18 cellular contexts compared by ENCODE assay signal in the genomic region with DNA sequence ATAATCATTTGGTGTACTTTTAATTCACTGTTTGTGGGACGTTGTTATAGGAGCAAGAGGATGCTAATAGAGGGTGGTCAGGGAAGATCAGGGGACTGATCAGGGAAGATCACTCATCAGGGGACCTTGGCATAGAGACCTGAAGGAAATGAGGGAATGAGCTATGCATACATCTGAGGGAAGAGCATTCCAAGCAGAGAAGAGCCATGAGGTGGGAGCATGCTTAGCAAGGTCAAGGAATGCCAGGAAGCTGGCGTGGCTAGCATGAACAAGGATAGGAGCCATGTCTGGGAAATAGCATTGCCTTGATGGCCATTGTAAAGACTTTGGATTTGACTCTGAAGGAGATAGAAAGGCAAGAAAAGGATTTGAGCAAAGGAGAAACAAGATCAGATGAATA. TPM values are rescaled to one million over a fixed set of nuclear protein-coding genes. Genes with fewer than 3 reads are reported as not detected.
DNase-seq lines count a peak whose midpoint lies in the region; ATAC-seq and TF ChIP-seq lines count a peak whose summit lies in the region.
"Had no signal": no experiment of that assay in that cellular context is flagged by ENCODE, and none has a peak within 500 bp of the region (broad histone marks: within the 10 kb centered on the region; RNA-seq: fewer than 3 reads in every experiment).

No MANE protein-coding gene starts in this region.

- peaks cover 19% of the 10 kb centered on the region for H3K4me1 Mint-ChIP-seq in neural crest cell
- peaks cover 20% of the 10 kb centered on the region for H3K4me1 Mint-ChIP-seq in stimulated activated memory B cell treated with anti-CD40 and anti-IgM and Interleukin-4, amounts not matched to agents 10 μg/mL and 1 μg/mL and 100 μg/mL, for 72 hours
- peaks cover 36% of the 10 kb centered on the region for H3K4me1 Mint-ChIP-seq in activated CD8-positive, alpha-beta T cell treated with anti-CD3 and anti-CD28 coated beads, Interleukin-2, amount 10 ng/mL, durations not matched to agents 7 days and 5 days (ENCODE audit: low read depth)

- ATAC-seq in stimulated activated memory B cell treated with anti-CD40 and anti-IgM and Interleukin-4, amounts not matched to agents 10 μg/mL and 1 μg/mL and 100 μg/mL, for 72 hours, result no peak
- no peak for ATAC-seq in activated CD8-positive, alpha-beta T cell treated with anti-CD3 and anti-CD28 coated beads, Interleukin-2, amount 10 ng/mL, durations not matched to agents 7 days and 5 days
- ATAC-seq: GM12878, GM23338, HCT116 had no signal

- H3K4me1 ChIP-seq in HEK293 (ENCODE audit: control insufficient read depth, insufficient read depth, low read length), result peaks cover 13% of the 10 kb centered on the region

- peak overlapping the region; percentile 0 for H3K4me3 Mint-ChIP-seq in neural crest cell
- no peak overlapping the region for H3K4me3 Mint-ChIP-seq in stimulated activated memory B cell treated with anti-CD40 and anti-IgM and Interleukin-4, amounts not matched to agents 10 μg/mL and 1 μg/mL and 100 μg/mL, for 72 hours
- H3K4me3 Mint-ChIP-seq in activated CD8-positive, alpha-beta T cell treated with anti-CD3 and anti-CD28 coated beads, Interleukin-2, amount 10 ng/mL, durations not matched to agents 7 days and 5 days, result no peak overlapping the region
- H3K4me3 Mint-ChIP-seq: CD4-positive, alpha-beta memory T cell; GM23338; H9; HFFc6 had no signal

- H3K27ac Mint-ChIP-seq in neural crest cell (ENCODE audit: unreplicated experiment), result no peak overlapping the region
- H3K27ac Mint-ChIP-seq in stimulated activated memory B cell treated with anti-CD40 and anti-IgM and Interleukin-4, amounts not matched to agents 10 μg/mL and 1 μg/mL and 100 μg/mL, for 72 hours, result peak overlapping the region; percentile 12
- H3K27ac Mint-ChIP-seq in activated CD8-positive, alpha-beta T cell treated with anti-CD3 and anti-CD28 coated beads, Interleukin-2, amount 10 ng/mL, durations not matched to agents 7 days and 5 days, result no peak overlapping the region
- H3K27ac Mint-ChIP-seq: GM23338, H9, HFFc6 had no signal

- TF ChIP-seq CTCF in HEK293 (tag by site-specific recombination; IDR thresholded peaks at IDR 0.05) (no peak), neural crest cell (conservative IDR thresholded peaks at IDR 0.05) (no peak)

- H3K27me3 Mint-ChIP-seq in neural crest cell (ENCODE audit: low read depth), result no peaks in the 10 kb centered on the region
- no peaks in the 10 kb centered on the region for H3K27me3 Mint-ChIP-seq in stimulated activated memory B cell treated with anti-CD40 and anti-IgM and Interleukin-4, amounts not matched to agents 10 μg/mL and 1 μg/mL and 100 μg/mL, for 72 hours
- H3K27me3 Mint-ChIP-seq in activated CD8-positive, alpha-beta T cell treated with anti-CD3 and anti-CD28 coated beads, Interleukin-2, amount 10 ng/mL, durations not matched to agents 7 days and 5 days (ENCODE audit: low read depth), result no peaks in the 10 kb centered on the region
- H3K27me3 Mint-ChIP-seq: CD4-positive, alpha-beta memory T cell had no signal

- H3K36me3 ChIP-seq in HEK293 (ENCODE audit: control insufficient read depth in 2 of 2, insufficient read depth in 1 of 2, low read length in 2 of 2) (no peaks in the 10 kb centered on the region), SK-N-MC (ENCODE audit: insufficient read depth, low read length) (no peaks in the 10 kb centered on the region)

- POLR2A ChIA-PET in HEK293 (lab: Yijun Ruan, JAX), result interaction anchor here (0.6 to 1.3 kb wide), 2 partner anchors 9 to 13 kb away, joined by 3 read pairs; no protein-coding TSS in a partner anchor
- POLR2A ChIA-PET in activated CD8-positive, alpha-beta T cell treated with anti-CD3 and anti-CD28 coated beads, Interleukin-2, amount 10 ng/mL, durations not matched to agents 7 days and 5 days (lab: Charles Lee), result interaction anchor here (0.5 kb wide), 1 partner anchor 94 kb away, joined by 3 read pairs; no protein-coding TSS in a partner anchor

- DNase-seq in SK-N-MC (ENCODE audit: low read depth, low spot score) (no peak), neural crest cell (ENCODE audit: low read depth, low spot score) (no peak), NCI-H2171 treated with DMSO at 0.1 percent for 48 hours (lab: John Stamatoyannopoulos, UW) (no peak), NCI-H2227 treated with DMSO at 0.1 percent for 48 hours (lab: John Stamatoyannopoulos, UW) (no peak)
- DNase-seq in activated CD8-positive, alpha-beta T cell treated with anti-CD3 and anti-CD28 coated beads, Interleukin-2, amount 10 ng/mL, durations not matched to agents 7 days and 5 days, result no peak
- DNase-seq: C1 segment of cervical spinal cord; CD4-positive, alpha-beta memory T cell; COR-L47; DMS79; EL; GDM1; H9; HFFc6 had no signal

- H3K9me3 ChIP-seq in HEK293 (ENCODE audit: control insufficient read depth, insufficient read depth, low read depth, low read length) (no peaks in the 10 kb centered on the region), SK-N-MC (ENCODE audit: low read depth, low read length) (no peaks in the 10 kb centered on the region)

- no peaks in the 10 kb centered on the region for H3K36me3 Mint-ChIP-seq in neural crest cell (ENCODE audit: low read depth)
- no peaks in the 10 kb centered on the region for H3K36me3 Mint-ChIP-seq in stimulated activated memory B cell treated with anti-CD40 and anti-IgM and Interleukin-4, amounts not matched to agents 10 μg/mL and 1 μg/mL and 100 μg/mL, for 72 hours
- no peaks in the 10 kb centered on the region for H3K36me3 Mint-ChIP-seq in activated CD8-positive, alpha-beta T cell treated with anti-CD3 and anti-CD28 coated beads, Interleukin-2, amount 10 ng/mL, durations not matched to agents 7 days and 5 days (ENCODE audit: low read depth)

- peak overlapping the region; percentile 14 for H3K9ac ChIP-seq in SK-N-MC (ENCODE audit: insufficient read length)

- H3K9me3 Mint-ChIP-seq in neural crest cell, result peaks cover 7% of the 10 kb centered on the region
- H3K9me3 Mint-ChIP-seq in stimulated activated memory B cell treated with anti-CD40 and anti-IgM and Interleukin-4, amounts not matched to agents 10 μg/mL and 1 μg/mL and 100 μg/mL, for 72 hours, result no peaks in the 10 kb centered on the region
- H3K9me3 Mint-ChIP-seq in activated CD8-positive, alpha-beta T cell treated with anti-CD3 and anti-CD28 coated beads, Interleukin-2, amount 10 ng/mL, durations not matched to agents 7 days and 5 days (ENCODE audit: insufficient read depth), result no peaks in the 10 kb centered on the region
- H3K9me3 Mint-ChIP-seq: HFFc6 had no signal

- H3K27ac ChIP-seq in HEK293 (ENCODE audit: extremely low read depth, low read depth, low read length), result no peak overlapping the region
- no peak overlapping the region for H3K27ac ChIP-seq in SK-N-MC

- CTCF ChIA-PET in HEK293 (lab: Yijun Ruan, JAX), result interaction anchor here (0.8 to 1.3 kb wide), 3 partner anchors 11 to 97 kb away, joined by 3 to 5 read pairs (median 3); no protein-coding TSS in a partner anchor
- CTCF ChIA-PET in activated CD8-positive, alpha-beta T cell treated with anti-CD3 and anti-CD28 coated beads, Interleukin-2, amount 10 ng/mL, durations not matched to agents 7 days and 5 days (lab: Charles Lee), result interaction anchor here (3.0 to 4.1 kb wide), 3 partner anchors 52 to 488 kb away, joined by 14 to 27 read pairs (median 21); no protein-coding TSS in a partner anchor

- H3K4me3 ChIP-seq in HEK293 (ENCODE audit: low read depth, low read length) (no peak overlapping the region), SK-N-MC (no peak overlapping the region)
- H3K4me3 ChIP-seq: GM12878, GM23338 had no signal

TF ChIP-seq in HEK293, 187 proteins besides CTCF, POLR2A, EP300 and RAD21:
- TF ChIP-seq ZNF354C (tag by site-specific recombination; IDR thresholded peaks at IDR 0.05; ENCODE audit: borderline replicate concordance, low read depth), result no peak
- TF ChIP-seq SETDB1 (IDR thresholded peaks at IDR 0.05; ENCODE audit: insufficient read length, low read length), result peak; percentile 15
- TF ChIP-seq ZNF544 (tag by site-specific recombination; IDR thresholded peaks at IDR 0.05), result no peak
- TF ChIP-seq, protein P1, sequence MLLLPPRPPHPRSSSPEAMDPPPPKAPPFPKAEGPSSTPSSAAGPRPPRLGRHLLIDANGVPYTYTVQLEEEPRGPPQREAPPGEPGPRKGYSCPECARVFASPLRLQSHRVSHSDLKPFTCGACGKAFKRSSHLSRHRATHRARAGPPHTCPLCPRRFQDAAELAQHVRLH (tag by site-specific recombination; IDR thresholded peaks at IDR 0.05), result no peak
- TF ChIP-seq, protein P2, sequence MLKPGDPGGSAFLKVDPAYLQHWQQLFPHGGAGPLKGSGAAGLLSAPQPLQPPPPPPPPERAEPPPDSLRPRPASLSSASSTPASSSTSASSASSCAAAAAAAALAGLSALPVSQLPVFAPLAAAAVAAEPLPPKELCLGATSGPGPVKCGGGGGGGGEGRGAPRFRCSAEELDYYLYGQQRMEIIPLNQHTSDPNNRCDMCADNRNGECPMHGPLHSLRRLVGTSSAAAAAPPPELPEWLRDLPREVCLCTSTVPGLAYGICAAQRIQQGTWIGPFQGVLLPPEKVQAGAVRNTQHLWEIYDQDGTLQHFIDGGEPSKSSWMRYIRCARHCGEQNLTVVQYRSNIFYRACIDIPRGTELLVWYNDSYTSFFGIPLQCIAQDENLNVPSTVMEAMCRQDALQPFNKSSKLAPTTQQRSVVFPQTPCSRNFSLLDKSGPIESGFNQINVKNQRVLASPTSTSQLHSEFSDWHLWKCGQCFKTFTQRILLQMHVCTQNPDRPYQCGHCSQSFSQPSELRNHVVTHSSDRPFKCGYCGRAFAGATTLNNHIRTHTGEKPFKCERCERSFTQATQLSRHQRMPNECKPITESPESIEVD (tag by site-specific recombination; IDR thresholded peaks at IDR 0.05), result no peak
- TF ChIP-seq MZF1 (tag by site-specific recombination; IDR thresholded peaks at IDR 0.05; ENCODE audit: borderline replicate concordance), result no peak
TF ChIP-seq in HEK293: peak in this region for 1.

RNA-seq across cellular contexts. Expression of a gene that starts 14.1 kb away (rescaled TPM):
- total RNA-seq in neural crest cell, result 55.6 and 59.9 TPM in 2 replicates
- total RNA-seq in activated CD8-positive, alpha-beta T cell treated with anti-CD3 and anti-CD28 coated beads, Interleukin-2, amount 10 ng/mL, durations not matched to agents 7 days and 5 days, result 10 to 100 TPM; 71.5 to 72.0 TPM
